In genomic region chr1:17372955-17373354, GRCh38 we compare ENCODE assay signal across 29 cellular contexts. TPM values are rescaled to one million over a fixed set of nuclear protein-coding genes. Genes with fewer than 3 reads are reported as not detected.
"Had no signal": no experiment of that assay in that cellular context is flagged by ENCODE, and none has a peak within 500 bp of the region (broad histone marks: within the 10 kb centered on the region; RNA-seq: fewer than 3 reads in every experiment).

No MANE protein-coding gene starts in this region.

- H3K36me3 ChIP-seq: ascending aorta, MG63 had no signal

- H3K36me3 Mint-ChIP-seq: T-cell had no signal

- H3K4me1 Mint-ChIP-seq: central memory CD8-positive, alpha-beta T cell; T-cell had no signal

- DNase-seq: activated CD4-positive, alpha-beta T cell treated with anti-CD3 and anti-CD28 coated beads for 48 hours; activated CD4-positive, alpha-beta T cell treated with anti-CD3 and anti-CD28 coated beads, Interleukin-2, amount 50 U/mL, for 4 hours; activated CD8-positive, alpha-beta memory T cell treated with anti-CD3 and anti-CD28 coated beads, Interleukin-2, amount 50 U/mL, for 48 hours; activated CD8-positive, alpha-beta T cell treated with anti-CD3 and anti-CD28 coated beads, Interleukin-2, amount 10 ng/mL, durations not matched to agents 7 days and 5 days; activated naive CD4-positive, alpha-beta T cell treated with anti-CD3 and anti-CD28 coated beads, Interleukin-2, amount 50 U/mL, for 16 hours; activated T-cell treated with anti-CD3 and anti-CD28 coated beads, Interleukin-2, amount 50 U/mL, for 1 hour; amniotic stem cell; body of pancreas; KG1; MG63; NCI-H1105; NCI-H1436; NCI-H1694 treated with DMSO at 0.1 percent for 48 hours; NCI-H2029 treated with DMSO at 0.1 percent for 48 hours; NCI-H345; NCI-H510A; NCI-H526 treated with DMSO at 0.1 percent for 48 hours; NCI-H82; SIG-M5; T-cell; T-helper 2 cell; T1000 had no signal

- H3K9me3 Mint-ChIP-seq: central memory CD8-positive, alpha-beta T cell; T-cell had no signal

- H3K27me3 ChIP-seq: ascending aorta, body of pancreas, MG63 had no signal

- H3K27ac ChIP-seq: ascending aorta, body of pancreas, VCaP had no signal

- H3K4me3 ChIP-seq: ascending aorta, body of pancreas, MG63 had no signal

- H3K27ac Mint-ChIP-seq: activated CD8-positive, alpha-beta T cell treated with anti-CD3 and anti-CD28 coated beads, Interleukin-2, amount 10 ng/mL, durations not matched to agents 7 days and 5 days; T-cell had no signal

- FAIRE-seq: TTC549 had no signal

- ATAC-seq: activated CD8-positive, alpha-beta T cell treated with anti-CD3 and anti-CD28 coated beads, Interleukin-2, amount 10 ng/mL, durations not matched to agents 7 days and 5 days; body of pancreas; T-cell had no signal

- H3K9me3 ChIP-seq: ascending aorta, body of pancreas, MG63 had no signal

- H3K4me3 Mint-ChIP-seq: activated CD8-positive, alpha-beta T cell treated with anti-CD3 and anti-CD28 coated beads, Interleukin-2, amount 10 ng/mL, durations not matched to agents 7 days and 5 days; central memory CD8-positive, alpha-beta T cell; T-cell had no signal

- H3K4me1 ChIP-seq: ascending aorta, body of pancreas had no signal

RNA-seq across cellular contexts. Expression of gene PADI6, which starts 1.0 kb away (rescaled TPM):
- total RNA-seq: activated CD8-positive, alpha-beta T cell treated with anti-CD3 and anti-CD28 coated beads, Interleukin-2, amount 10 ng/mL, durations not matched to agents 7 days and 5 days; ascending aorta; body of pancreas; LHCN-M2; OCI-LY7; RPMI7951; T-cell had no signal
